29 cellular contexts compared by ENCODE assay signal in the genomic region with DNA sequence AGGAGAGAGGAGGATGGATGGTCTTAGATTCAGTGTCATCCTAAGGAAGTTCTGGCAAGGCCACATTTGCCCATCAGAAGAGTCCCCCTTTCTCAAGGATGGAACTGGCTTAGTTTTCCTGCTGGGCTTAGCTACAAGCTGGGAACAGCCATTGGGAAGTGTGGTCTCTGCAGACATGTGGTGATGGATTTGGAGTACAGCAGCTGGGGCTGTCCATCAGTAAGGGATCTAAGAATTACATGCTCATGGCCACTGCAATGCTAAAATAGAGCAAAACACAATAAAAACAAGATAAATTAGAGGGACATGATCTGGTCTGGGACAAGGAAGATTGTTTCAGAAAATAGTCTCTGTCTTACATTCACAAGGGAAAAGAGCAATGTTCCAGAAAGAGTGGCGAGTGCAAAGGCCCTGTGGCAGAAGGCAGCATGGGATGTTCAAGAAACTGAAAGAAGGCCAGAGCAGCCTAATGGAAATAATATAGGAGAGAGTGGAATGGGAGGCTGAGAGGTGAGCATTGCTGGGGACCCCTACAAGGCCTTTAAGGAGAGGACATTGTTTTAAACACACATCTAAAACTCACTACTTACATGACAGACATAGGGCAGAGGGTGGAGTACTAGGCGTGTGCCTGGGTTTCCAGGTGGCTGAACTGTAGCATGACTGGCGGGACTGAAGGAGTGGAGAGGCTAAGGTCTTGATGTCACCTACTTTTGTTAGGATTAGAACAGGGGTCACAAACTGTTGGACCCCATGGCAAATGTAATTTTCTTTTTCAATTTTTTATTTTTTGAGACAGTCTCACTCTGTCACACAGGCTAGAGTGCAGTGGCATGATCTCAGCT. TPM values are rescaled to one million over a fixed set of nuclear protein-coding genes. Genes with fewer than 3 reads are reported as not detected.
"Had no signal": no experiment of that assay in that cellular context is flagged by ENCODE, and none has a peak within 500 bp of the region (broad histone marks: within the 10 kb centered on the region; RNA-seq: fewer than 3 reads in every experiment).

No MANE protein-coding gene starts in this region.

- H3K36me3 Mint-ChIP-seq: activated naive CD4-positive, alpha-beta T cell treated with anti-CD3 and anti-CD28 coated beads, Interleukin-2, amount 50 U/mL, for 72 hours; immature natural killer cell; stimulated activated naive B cell treated with anti-CD40 and anti-IgM and Interleukin-4, amounts not matched to agents 10 μg/mL and 1 μg/mL and 100 μg/mL, for 72 hours; type B pancreatic cell had no signal

- H3K9me3 ChIP-seq: sigmoid colon, testis had no signal

- H3K27ac ChIP-seq: brain microvascular endothelial cell, foreskin keratinocyte, sigmoid colon, testis, WERI-Rb-1 had no signal

- H3K4me1 Mint-ChIP-seq: activated CD4-positive, alpha-beta T cell treated with anti-CD3 and anti-CD28 coated beads, Interleukin-2, amount 10 ng/mL, durations not matched to agents 7 days and 5 days; activated T-helper 17 cell treated with anti-CD3 and anti-CD28 coated beads, Interleukin-2, amount 50 U/mL, for 72 hours; immature natural killer cell; stimulated activated naive B cell treated with anti-CD40 and anti-IgM and Interleukin-4, amounts not matched to agents 10 μg/mL and 1 μg/mL and 100 μg/mL, for 72 hours had no signal

- H3K36me3 ChIP-seq: brain microvascular endothelial cell, sigmoid colon, WERI-Rb-1 had no signal

- H3K4me3 ChIP-seq: sigmoid colon, testis had no signal

- H3K4me1 ChIP-seq: foreskin keratinocyte, sigmoid colon, testis had no signal

- H3K27ac Mint-ChIP-seq: activated CD4-positive, alpha-beta T cell treated with anti-CD3 and anti-CD28 coated beads, Interleukin-2, amount 10 ng/mL, durations not matched to agents 7 days and 5 days; activated CD8-positive, alpha-beta T cell treated with anti-CD3 and anti-CD28 coated beads, Interleukin-2, amount 10 ng/mL, durations not matched to agents 7 days and 5 days; activated naive CD4-positive, alpha-beta T cell treated with anti-CD3 and anti-CD28 coated beads, Interleukin-2, amount 50 U/mL, for 72 hours; activated T-cell treated with anti-CD3 and anti-CD28 coated beads, Interleukin-2, amount 50 U/mL, for 24 hours; activated T-helper 17 cell treated with anti-CD3 and anti-CD28 coated beads, Interleukin-2, amount 50 U/mL, for 72 hours; immature natural killer cell; nephron progenitor cell; stimulated activated naive B cell treated with anti-CD40 and anti-IgM and Interleukin-4, amounts not matched to agents 10 μg/mL and 1 μg/mL and 100 μg/mL, for 72 hours; T-helper 1 cell treated with Interleukin-12 subunit alpha and Interleukin-12 subunit beta and Interleukin-4 antibody, amounts not matched to agents 30 μg/mL and 1 μg/mL, for 36 hours had no signal

- H3K27me3 ChIP-seq: brain microvascular endothelial cell, foreskin keratinocyte, sigmoid colon, testis had no signal

- DNase-seq: activated CD4-positive, alpha-beta T cell treated with anti-CD3 and anti-CD28 coated beads, Interleukin-2, amount 10 ng/mL, durations not matched to agents 7 days and 5 days; activated CD4-positive, CD25-positive, alpha-beta regulatory T cell treated with anti-CD3 and anti-CD28 coated beads, Interleukin-2, amount 50 U/mL, for 72 hours; activated CD8-positive, alpha-beta T cell treated with anti-CD3 and anti-CD28 coated beads, Interleukin-2, amount 10 ng/mL, durations not matched to agents 7 days and 5 days; activated T-cell treated with anti-CD3 and anti-CD28 coated beads, Interleukin-2, amount 50 U/mL, for 24 hours; aorta; brain microvascular endothelial cell; caudate nucleus; dermis blood vessel endothelial cell; effector CD8-positive, alpha-beta T cell; erythroblast; foreskin keratinocyte; immature natural killer cell; left ventricle myocardium superior; mammary epithelial cell; midbrain; nephron progenitor cell; nucleus accumbens; sigmoid colon; stimulated activated CD4-positive, alpha-beta T cell treated with anti-CD3 and anti-CD28 coated beads, Interleukin-2, amount 100 ng/mL, for 48 hours; stimulated activated CD8-positive, alpha-beta memory T cell treated with anti-CD3 and anti-CD28 coated beads, Interleukin-4, amount 100 ng/mL, for 48 hours; stimulated activated naive B cell treated with anti-CD40 and anti-IgM and Interleukin-4, amounts not matched to agents 10 μg/mL and 1 μg/mL and 100 μg/mL, for 72 hours; testis; WERI-Rb-1 had no signal

- H3K4me3 Mint-ChIP-seq: activated CD4-positive, alpha-beta T cell treated with anti-CD3 and anti-CD28 coated beads, Interleukin-2, amount 10 ng/mL, durations not matched to agents 7 days and 5 days; activated CD8-positive, alpha-beta T cell treated with anti-CD3 and anti-CD28 coated beads, Interleukin-2, amount 10 ng/mL, durations not matched to agents 7 days and 5 days; activated T-cell treated with anti-CD3 and anti-CD28 coated beads, Interleukin-2, amount 50 U/mL, for 24 hours; activated T-helper 17 cell treated with anti-CD3 and anti-CD28 coated beads, Interleukin-2, amount 50 U/mL, for 72 hours; immature natural killer cell; nephron progenitor cell; stimulated activated naive B cell treated with anti-CD40 and anti-IgM and Interleukin-4, amounts not matched to agents 10 μg/mL and 1 μg/mL and 100 μg/mL, for 72 hours; T-helper 1 cell treated with Interleukin-12 subunit alpha and Interleukin-12 subunit beta and Interleukin-4 antibody, amounts not matched to agents 30 μg/mL and 1 μg/mL, for 36 hours; type B pancreatic cell had no signal

- ATAC-seq: activated CD8-positive, alpha-beta T cell treated with anti-CD3 and anti-CD28 coated beads, Interleukin-2, amount 10 ng/mL, durations not matched to agents 7 days and 5 days; activated naive CD4-positive, alpha-beta T cell treated with anti-CD3 and anti-CD28 coated beads, Interleukin-2, amount 50 U/mL, for 72 hours; activated T-helper 17 cell treated with anti-CD3 and anti-CD28 coated beads, Interleukin-2, amount 50 U/mL, for 72 hours; foreskin keratinocyte; left ventricle myocardium superior; stimulated activated naive B cell treated with anti-CD40 and anti-IgM and Interleukin-4, amounts not matched to agents 10 μg/mL and 1 μg/mL and 100 μg/mL, for 72 hours had no signal

- H3K9me3 Mint-ChIP-seq: activated CD4-positive, alpha-beta T cell treated with anti-CD3 and anti-CD28 coated beads, Interleukin-2, amount 10 ng/mL, durations not matched to agents 7 days and 5 days; activated T-cell treated with anti-CD3 and anti-CD28 coated beads, Interleukin-2, amount 50 U/mL, for 24 hours; nephron progenitor cell; T-helper 1 cell treated with Interleukin-12 subunit alpha and Interleukin-12 subunit beta and Interleukin-4 antibody, amounts not matched to agents 30 μg/mL and 1 μg/mL, for 36 hours had no signal

- H3K27me3 Mint-ChIP-seq: activated CD4-positive, alpha-beta T cell treated with anti-CD3 and anti-CD28 coated beads, Interleukin-2, amount 10 ng/mL, durations not matched to agents 7 days and 5 days; activated T-cell treated with anti-CD3 and anti-CD28 coated beads, Interleukin-2, amount 50 U/mL, for 24 hours; activated T-helper 17 cell treated with anti-CD3 and anti-CD28 coated beads, Interleukin-2, amount 50 U/mL, for 72 hours had no signal

RNA-seq across cellular contexts. Expression of a gene that starts 17.0 kb away (rescaled TPM):
- total RNA-seq: activated CD4-positive, alpha-beta T cell treated with anti-CD3 and anti-CD28 coated beads, Interleukin-2, amount 10 ng/mL, durations not matched to agents 7 days and 5 days; activated CD8-positive, alpha-beta T cell treated with anti-CD3 and anti-CD28 coated beads, Interleukin-2, amount 10 ng/mL, durations not matched to agents 7 days and 5 days; activated naive CD4-positive, alpha-beta T cell treated with anti-CD3 and anti-CD28 coated beads, Interleukin-2, amount 50 U/mL, for 72 hours; activated T-helper 17 cell treated with anti-CD3 and anti-CD28 coated beads, Interleukin-2, amount 50 U/mL, for 72 hours; aorta; foreskin keratinocyte; glomerular endothelial cell; left ventricle myocardium superior; myocyte had no signal
- polyA plus RNA-seq: immature natural killer cell, mammary epithelial cell had no signal
